Comparison of ENCODE assay signal across 10 cellular contexts in the genomic region with DNA sequence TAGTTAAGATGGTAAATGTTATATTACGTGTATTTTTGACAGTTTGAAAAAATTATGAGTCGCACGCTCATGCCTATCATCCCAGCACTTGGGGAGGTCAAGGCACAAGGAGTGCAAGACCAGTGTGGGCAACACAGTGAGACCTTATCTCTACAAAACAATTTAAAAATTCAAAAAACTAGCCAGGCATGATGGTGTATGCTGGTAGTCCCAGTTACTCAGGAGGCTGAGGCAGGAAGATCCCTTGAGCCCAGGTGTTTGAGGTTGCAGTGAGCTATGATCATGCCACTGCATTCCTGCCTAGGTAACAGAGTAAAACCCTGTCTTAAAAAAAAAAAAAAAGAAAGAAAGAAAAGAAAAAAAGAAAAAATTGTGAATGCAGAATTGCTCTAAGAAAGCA.
"Had no signal": no experiment of that assay in that cellular context is flagged by ENCODE, and none has a peak within 500 bp of the region (broad histone marks: within the 10 kb centered on the region; RNA-seq: fewer than 3 reads in every experiment).

No MANE protein-coding gene starts in this region.

- H3K4me2 ChIP-seq: KMS-11 had no signal

- H3K36me3 Mint-ChIP-seq: IgD-negative memory B cell had no signal

- H3K4me3 Mint-ChIP-seq: HFFc6, IgD-negative memory B cell had no signal

- H3K9me3 Mint-ChIP-seq: HFFc6 had no signal

- H3K27ac ChIP-seq: GM23248, KMS-11 had no signal

- H3K4me1 ChIP-seq: HAP-1 had no signal

- H3K27ac Mint-ChIP-seq: HFFc6, IgD-negative memory B cell had no signal

- H3K36me3 ChIP-seq: HAP-1 had no signal

- H3K4me3 ChIP-seq: GM23248, HAP-1 had no signal

- ATAC-seq: HCT116, HepG2 had no signal

- DNase-seq: GM23248, GOT3, H7, HFFc6, KBM-7 had no signal

- H2AFZ ChIP-seq: GM23248 had no signal

- H3K9me3 ChIP-seq: HAP-1 had no signal

- FAIRE-seq: HepG2 had no signal
